8 cellular contexts compared by ENCODE assay signal in the genomic region with DNA sequence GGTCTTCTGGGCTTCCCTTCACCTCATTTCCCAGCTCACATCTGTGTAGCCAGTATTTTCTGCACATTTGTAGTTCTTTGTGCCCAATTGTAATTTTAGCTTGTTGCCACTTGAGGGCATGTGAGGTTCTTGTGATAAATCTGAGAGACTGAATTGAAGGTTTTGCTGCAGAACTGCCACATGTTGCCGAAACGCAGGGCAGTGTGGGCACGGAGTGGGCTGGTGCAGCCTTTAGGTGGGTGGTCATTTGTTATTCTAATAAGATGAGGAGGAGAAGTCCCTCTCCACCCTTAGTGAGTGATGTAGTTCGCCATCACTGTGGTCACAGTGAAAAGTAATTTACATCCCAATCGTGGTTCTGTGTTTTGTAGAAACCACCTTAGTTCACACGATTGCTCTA.
DNase-seq lines count a peak whose midpoint lies in the region; ATAC-seq and TF ChIP-seq lines count a peak whose summit lies in the region.

No MANE protein-coding gene starts in this region.

- DNase-seq in DMS 273 (lab: John Stamatoyannopoulos, UW; ENCODE audit: unreplicated experiment) (peak; percentile 75), NCI-H446 (lab: John Stamatoyannopoulos, UW) (peak; percentile 72 to 79), erythroblast (lab: John Stamatoyannopoulos, UW) (peak; percentile 41 to 57), HK-2 (ENCODE audit: unreplicated experiment) (no peak)
- DNase-seq in activated CD4-positive, alpha-beta T cell treated with anti-CD3 and anti-CD28 coated beads, Interleukin-2, amount 50 U/mL, for 48 hours = peak; percentile 48 to 61

- H3K27ac Mint-ChIP-seq in nephron = no peak overlapping the region

- peaks cover 58% of the 10 kb centered on the region for H3K36me3 Mint-ChIP-seq in nephron (ENCODE audit: low read depth)

- peak; percentile 96 for ATAC-seq in GM19324 (IDR thresholded peaks at IDR 0.05; ENCODE audit: low FRiP score, unreplicated experiment)
- ATAC-seq in HG03135 (IDR thresholded peaks at IDR 0.05; ENCODE audit: unreplicated experiment) = peak; percentile 83

- H3K4me3 Mint-ChIP-seq in nephron = no peak overlapping the region

- no peaks in the 10 kb centered on the region for H3K9me3 Mint-ChIP-seq in nephron

- H3K4me1 Mint-ChIP-seq in nephron = no peaks in the 10 kb centered on the region

- peak; percentile 66 to 71 (median 70) for TF ChIP-seq CTCF in nephron (IDR thresholded peaks at IDR 0.05; ENCODE audit: unreplicated experiment in 3 of 3)

- H3K27me3 Mint-ChIP-seq in nephron (ENCODE audit: low read depth) = no peaks in the 10 kb centered on the region

- no peak for TF ChIP-seq POLR2A in erythroblast (IDR thresholded peaks at IDR 0.05; ENCODE audit: low read length)
